Comparison of ENCODE assay signal across 1 cellular context in genomic region chr3:184525337-184526157, GRCh38.
TF ChIP-seq lines count a peak whose summit lies in the region.

No MANE protein-coding gene starts in this region.

TF ChIP-seq in HEK293, 187 proteins besides CTCF, POLR2A, EP300 and RAD21 (continued from another document):
- TF ChIP-seq ZNF777 (tag by site-specific recombination; IDR thresholded peaks at IDR 0.05; ENCODE audit: borderline replicate concordance) (no peak), TRIM28 (IDR thresholded peaks at IDR 0.05; ENCODE audit: borderline replicate concordance, low read length) (no peak)
